Comparison of ENCODE assay signal across 21 cellular contexts in genomic region chr2:131827481-131828163, GRCh38.
"Had no signal": no experiment of that assay in that cellular context is flagged by ENCODE, and none has a peak within 500 bp of the region (broad histone marks: within the 10 kb centered on the region; RNA-seq: fewer than 3 reads in every experiment).

No MANE protein-coding gene starts in this region.

- H3K9ac ChIP-seq: SK-N-SH had no signal

- H3K9me3 ChIP-seq: SK-N-SH had no signal

- ATAC-seq: Panc1, PC-3 had no signal

- H3K27ac ChIP-seq: HL-60, RWPE1 had no signal

- H3K4me2 ChIP-seq: SK-N-SH had no signal

- DNase-seq: KBM-7, MV-4-11, NCI-H1048, NCI-H1105, NCI-H1417, NCI-H146, NCI-H1694 treated with DMSO at 0.1 percent for 48 hours, NCI-H1930, NCI-H2081, NCI-H2107, NCI-H2227 treated with DMSO at 0.1 percent for 48 hours, NCI-H524, NCI-H526 treated with DMSO at 0.1 percent for 48 hours, NCI-H774, PC-3, SHP77, SK-N-SH, SW 1271 had no signal
